In genomic region chr1:109791495-109792040, GRCh38 we compare ENCODE assay signal across 11 cellular contexts. TPM values are rescaled to one million over a fixed set of nuclear protein-coding genes. Genes with fewer than 3 reads are reported as not detected.
DNase-seq lines count a peak whose midpoint lies in the region; ATAC-seq, FAIRE-seq and TF ChIP-seq lines count a peak whose summit lies in the region.
"Had no signal": no experiment of that assay in that cellular context is flagged by ENCODE, and none has a peak within 500 bp of the region (broad histone marks: within the 10 kb centered on the region; RNA-seq: fewer than 3 reads in every experiment).

No MANE protein-coding gene starts in this region.

- H2AFZ ChIP-seq in astrocyte (ENCODE audit: low read depth, low read length), result peak overlapping the region; percentile 64

- WGBS in A549 (ENCODE audit: missing lambda C conversion rate), result 70% methylated on average over 8 of the region's 9 CpGs

- no peaks in the 10 kb centered on the region for H3K9me3 Mint-ChIP-seq in astrocyte (ENCODE audit: unreplicated experiment)
- no peaks in the 10 kb centered on the region for H3K9me3 Mint-ChIP-seq in naive thymus-derived CD4-positive, alpha-beta T cell

- intact Hi-C loops in naive thymus-derived CD4-positive, alpha-beta T cell (cut with micrococcal nuclease), result loop anchor here (1.0 to 10.0 kb wide), 4 partner anchors 11 to 244 kb away; partner anchors contain the start of gene GNAI3 (in 2 of the 2)

- POLR2A ChIA-PET in A549 (lab: Yijun Ruan, JAX), result interaction anchor here (1.2 to 1.9 kb wide), 3 partner anchors 169 to 193 kb away, joined by 5 to 14 read pairs (median 5); partner anchors contain the start of gene AHCYL1
- POLR2A ChIA-PET in naive thymus-derived CD4-positive, alpha-beta T cell (lab: Charles Lee), result interaction anchor here (0.6 to 5.8 kb wide), 8 partner anchors 10 to 366 kb away, joined by 3 to 37 read pairs (median 4); partner anchors contain the start of genes AHCYL1 and ATXN7L2

- no peak overlapping the region for H3K4me3 ChIP-seq in A549
- H3K4me3 ChIP-seq in HL-60 (replicated peaks; ENCODE audit: insufficient read depth, low read length), result no peak overlapping the region
- H3K4me3 ChIP-seq in astrocyte (ENCODE audit: insufficient read depth, low read depth, low read length), result no peak overlapping the region
- H3K4me3 ChIP-seq in naive thymus-derived CD4-positive, alpha-beta T cell (ENCODE audit: low read length), result no peak overlapping the region
- no peak overlapping the region for H3K4me3 ChIP-seq in brain microvascular endothelial cell (ENCODE audit: low read depth, low read length)
- H3K4me3 ChIP-seq: gastroesophageal sphincter, HAP-1 had no signal

- H3K79me2 ChIP-seq in astrocyte (ENCODE audit: insufficient read depth, low read length), result no peaks in the 10 kb centered on the region

- TF ChIP-seq EP300 in A549 (IDR thresholded peaks at IDR 0.05), result no peak

- TF ChIP-seq RAD21 in A549 (conservative IDR thresholded peaks at IDR 0.05 in 1 of 2, IDR thresholded peaks at IDR 0.05 in 1 of 2), result no peak

- H3K9ac ChIP-seq in astrocyte (ENCODE audit: low read length), result peak overlapping the region; percentile 41

- H3K27me3 ChIP-seq in HL-60 (ENCODE audit: insufficient read depth, poor library complexity, severe bottlenecking) (no peaks in the 10 kb centered on the region), astrocyte (ENCODE audit: insufficient read depth, low read length) (no peaks in the 10 kb centered on the region), brain microvascular endothelial cell (replicated peaks) (no peaks in the 10 kb centered on the region)
- H3K27me3 ChIP-seq in naive thymus-derived CD4-positive, alpha-beta T cell (ENCODE audit: control insufficient read depth in 2 of 2, insufficient read depth in 2 of 2, low read length in 2 of 2), result no peaks in the 10 kb centered on the region
- H3K27me3 ChIP-seq: gastroesophageal sphincter had no signal

- CTCF ChIA-PET in A549 (lab: Yijun Ruan, JAX), result interaction anchor here (0.6 to 28.1 kb wide), 21 partner anchors 9 to 332 kb away, joined by 3 to 969 read pairs (median 4); partner anchors contain the start of gene AHCYL1
- CTCF ChIA-PET in naive thymus-derived CD4-positive, alpha-beta T cell (lab: Charles Lee), result interaction anchor here (0.6 to 5.4 kb wide), 15 partner anchors 11 to 276 kb away, joined by 3 to 64 read pairs (median 3); partner anchors contain the start of genes AHCYL1 and GNAI3

- FAIRE-seq in A549 (lab: Jason Lieb, UNC) (no peak), astrocyte (lab: Jason Lieb, UNC) (no peak)

- H3K27ac Mint-ChIP-seq in astrocyte (ENCODE audit: unreplicated experiment), result peak overlapping the region; percentile 18
- peak overlapping the region in 7 of 9 donors; percentile 49 to 94 (median 85) for H3K27ac Mint-ChIP-seq in naive thymus-derived CD4-positive, alpha-beta T cell

- no peaks in the 10 kb centered on the region for H3K9me3 ChIP-seq in A549
- no peaks in the 10 kb centered on the region for H3K9me3 ChIP-seq in astrocyte (ENCODE audit: insufficient read depth, low read depth, low read length)
- H3K9me3 ChIP-seq in naive thymus-derived CD4-positive, alpha-beta T cell (ENCODE audit: control insufficient read depth in 2 of 3, low read length in 3 of 3), result no peaks in the 10 kb centered on the region
- H3K9me3 ChIP-seq: gastroesophageal sphincter, HAP-1 had no signal

- H3K4me2 ChIP-seq in A549, result peak overlapping the region; percentile 86
- H3K4me2 ChIP-seq in astrocyte (ENCODE audit: low read length), result peak overlapping the region; percentile 69

- H3K27ac ChIP-seq in A549, result peak overlapping the region; percentile 98
- peak overlapping the region; percentile 89 for H3K27ac ChIP-seq in HL-60 (replicated peaks)
- H3K27ac ChIP-seq in astrocyte (ENCODE audit: low read depth, low read length), result no peak overlapping the region
- no peak overlapping the region for H3K27ac ChIP-seq in naive thymus-derived CD4-positive, alpha-beta T cell (ENCODE audit: low read depth, low read length)
- H3K27ac ChIP-seq in brain microvascular endothelial cell, result no peak overlapping the region
- no peak overlapping the region for H3K27ac ChIP-seq in caudate nucleus (ENCODE audit: low read depth, low read length)

- H3K4me3 Mint-ChIP-seq in astrocyte (ENCODE audit: unreplicated experiment), result no peak overlapping the region
- H3K4me3 Mint-ChIP-seq in naive thymus-derived CD4-positive, alpha-beta T cell, result peak overlapping the region in 3 of 10 donors; percentile 26 to 56 (median 51)

- H4K20me1 ChIP-seq in astrocyte (ENCODE audit: insufficient read depth, low read length), result no peaks in the 10 kb centered on the region

- no peak for TF ChIP-seq CTCF in A549 (IDR thresholded peaks at IDR 0.05)
- TF ChIP-seq CTCF in HL-60 (IDR thresholded peaks at IDR 0.05; ENCODE audit: insufficient read depth, low read length), result no peak
- no peak for TF ChIP-seq CTCF in astrocyte (IDR thresholded peaks at IDR 0.05; ENCODE audit: insufficient read depth, low read depth, low read length)
- no peak for TF ChIP-seq CTCF in brain microvascular endothelial cell (IDR thresholded peaks at IDR 0.05; ENCODE audit: low read depth, low read length, missing control alignments)

- H3K4me1 Mint-ChIP-seq in astrocyte (ENCODE audit: low read depth, unreplicated experiment), result peaks cover 46% of the 10 kb centered on the region
- peaks cover 38 to 88% (median 67%) of the 10 kb centered on the region in 7 donors for H3K4me1 Mint-ChIP-seq in naive thymus-derived CD4-positive, alpha-beta T cell

- TF ChIP-seq POLR2A in A549 (IDR thresholded peaks at IDR 0.05; ENCODE audit: low read length), result no peak

- in situ Hi-C loops in brain microvascular endothelial cell (cut with HindIII; ENCODE audit: low pct_ligation_motif_present, low sequenced_read_pairs), result no loop called here

- peak in 1 of 2 experiments; percentile 13; a peak in 3 of 6 replicates for ATAC-seq in A549
- ATAC-seq in naive thymus-derived CD4-positive, alpha-beta T cell, result no peak

- DNase-seq in A549 (ENCODE audit: low read depth in 1 of 2, low spot score in 1 of 2) (no peak), HL-60 (ENCODE audit: low read depth in 1 of 2, low spot score in 1 of 2) (no peak), astrocyte (ENCODE audit: low read depth) (no peak), brain microvascular endothelial cell (no peak), caudate nucleus (lab: John Stamatoyannopoulos, UW) (no peak), HCEC 1CT (no peak), DMS114 treated with DMSO at 0.1 percent for 48 hours (lab: John Stamatoyannopoulos, UW; ENCODE audit: unreplicated experiment) (no peak)
- no peak for DNase-seq in naive thymus-derived CD4-positive, alpha-beta T cell

- H3K36me3 Mint-ChIP-seq in astrocyte (ENCODE audit: low read depth, unreplicated experiment), result no peaks in the 10 kb centered on the region
- H3K36me3 Mint-ChIP-seq in naive thymus-derived CD4-positive, alpha-beta T cell, result peaks cover 0 to 1% (median 0%) of the 10 kb centered on the region in 5 donors

- no peaks in the 10 kb centered on the region for H3K27me3 Mint-ChIP-seq in astrocyte (ENCODE audit: low read depth, unreplicated experiment)
- H3K27me3 Mint-ChIP-seq in naive thymus-derived CD4-positive, alpha-beta T cell, result no peaks in the 10 kb centered on the region

- peaks cover 71% of the 10 kb centered on the region for H3K4me1 ChIP-seq in A549
- H3K4me1 ChIP-seq in astrocyte (ENCODE audit: insufficient read depth, low read length), result peaks cover 38% of the 10 kb centered on the region
- peaks cover 51 to 53% of the 10 kb centered on the region in 2 donors for H3K4me1 ChIP-seq in naive thymus-derived CD4-positive, alpha-beta T cell (ENCODE audit: control insufficient read depth in 2 of 2, insufficient read depth in 2 of 2, low read length in 2 of 2)

- H3K36me3 ChIP-seq in astrocyte (ENCODE audit: insufficient read depth, low read length) (no peaks in the 10 kb centered on the region), brain microvascular endothelial cell (replicated peaks) (no peaks in the 10 kb centered on the region)
- H3K36me3 ChIP-seq in naive thymus-derived CD4-positive, alpha-beta T cell (ENCODE audit: control insufficient read depth in 2 of 3, insufficient read depth in 3 of 3, low read length in 3 of 3), result no peaks in the 10 kb centered on the region
- H3K36me3 ChIP-seq: gastroesophageal sphincter, HAP-1 had no signal

TF ChIP-seq in A549, 52 proteins besides CTCF, POLR2A, EP300 and RAD21:
- 0 out of 2 replicates have a peak, but pooled peaks have one; percentile 15 for TF ChIP-seq JUNB (IDR thresholded peaks at IDR 0.05)
- no peak for TF ChIP-seq CHD4 (IDR thresholded peaks at IDR 0.05; ENCODE audit: borderline replicate concordance)
TF ChIP-seq in A549: peak in this region for 1.

RNA-seq across cellular contexts. Expression of gene EPS8L3, which starts 27.8 kb away (rescaled TPM):
- polyA plus RNA-seq in A549 (2011; rRNA removed), result 5.1 and 7.4 TPM in 2 replicates
- 1.3 and 1.5 TPM in 2 replicates for polyA plus RNA-seq in A549 (2012; cell fraction: cytosol; rRNA removed)
- polyA plus RNA-seq in A549 (2012; cell fraction: nucleus; rRNA removed), result 8.6 and 9.1 TPM in 2 replicates
- polyA plus RNA-seq in A549 (2017; fragmentation: RNase III; extraction: RNeasy Plus Mini Kit Qiagen cat#74134 plus additional on column Dnase treatment), result 1.4 to 3.3 TPM (median 2.4 TPM) in 3 replicates
- 7.1 and 7.4 TPM in 2 replicates for polyA minus RNA-seq in A549 (2011; rRNA and poly(A)+ RNA removed)
- total RNA-seq in astrocyte, result not detected in 2 replicates
- total RNA-seq in naive thymus-derived CD4-positive, alpha-beta T cell, result not detected
- not detected for polyA plus RNA-seq in naive thymus-derived CD4-positive, alpha-beta T cell
- total RNA-seq: HT1080 had no signal

RNA-seq across cellular contexts. Expression of gene GSTM3, which starts 50.7 kb away (rescaled TPM):
- polyA plus RNA-seq in A549 (2011; rRNA removed), result 55.7 and 67.6 TPM in 2 replicates
- polyA plus RNA-seq in A549 (2012; cell fraction: cytosol; rRNA removed), result 29.1 and 30.9 TPM in 2 replicates
- polyA plus RNA-seq in A549 (2012; cell fraction: nucleus; rRNA removed), result 13.2 and 19.5 TPM in 2 replicates
- polyA plus RNA-seq in A549 (2017; fragmentation: RNase III; extraction: RNeasy Plus Mini Kit Qiagen cat#74134 plus additional on column Dnase treatment), result 39.8 to 44.1 TPM (median 43.0 TPM) in 3 replicates
- 15.9 and 18.2 TPM in 2 replicates for polyA minus RNA-seq in A549 (2011; rRNA and poly(A)+ RNA removed)
- 25.4 and 26.1 TPM in 2 replicates for total RNA-seq in astrocyte
- total RNA-seq in naive thymus-derived CD4-positive, alpha-beta T cell, result 10 to 100 TPM in 2 of 5 experiments, 1 to 10 TPM in 3; 1.9 to 13.9 (median 7.7) TPM
- 100 to 1,000 TPM in 1 of 2 donors, 10 to 100 TPM in 1; 75.6 to 130 TPM for polyA plus RNA-seq in naive thymus-derived CD4-positive, alpha-beta T cell

Comparison
In these comparisons a context has a peak if more than half of its experiments do, and no peak if none do; other contexts are left out.
1. H3K27ac ChIP-seq: peak in A549 (2 of 2) and HL-60 (single experiment); none in astrocyte (single experiment), naive thymus-derived CD4-positive, alpha-beta T cell (single experiment), brain microvascular endothelial cell (single experiment) and caudate nucleus (single experiment).